ENCODE assay signal across 8 cellular contexts in the genomic region with DNA sequence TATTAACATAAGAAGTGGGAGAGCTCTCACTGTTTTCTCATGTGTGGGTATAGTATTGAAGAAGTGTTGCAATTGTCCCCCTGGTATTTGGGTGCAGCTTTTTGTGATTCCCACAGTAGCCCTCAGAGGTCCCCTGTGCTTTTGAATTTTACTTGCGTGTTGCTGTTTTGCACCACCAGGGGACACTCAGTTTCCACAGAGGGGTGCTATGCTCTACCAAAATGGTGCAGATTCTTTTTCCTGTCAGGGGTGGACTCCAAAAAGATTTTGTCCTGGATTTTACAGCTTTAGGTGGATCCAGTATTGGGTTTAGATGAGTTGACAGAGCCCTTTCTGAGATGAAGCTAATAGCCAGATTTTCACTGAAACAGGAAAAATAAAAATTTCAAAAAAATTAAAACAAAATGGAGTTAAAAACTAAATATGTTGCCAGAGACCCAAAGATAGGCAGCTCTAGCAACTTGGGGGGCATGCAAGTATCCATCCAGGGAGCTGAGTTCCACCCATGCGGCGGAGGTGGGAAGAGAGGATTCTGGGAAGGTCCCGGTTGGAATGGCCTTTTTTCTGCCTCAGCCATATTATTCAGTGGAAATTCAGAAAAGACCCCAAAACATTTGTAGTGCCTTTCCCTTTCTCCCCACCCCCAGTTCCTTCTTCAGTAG. TPM values are rescaled to one million over a fixed set of nuclear protein-coding genes. Genes with fewer than 3 reads are reported as not detected.
DNase-seq lines count a peak whose midpoint lies in the region; ATAC-seq and TF ChIP-seq lines count a peak whose summit lies in the region.

No MANE protein-coding gene starts in this region.

- peak; percentile 33 for TF ChIP-seq CTCF in CD8-positive, alpha-beta T cell (IDR thresholded peaks at IDR 0.05)
- TF ChIP-seq CTCF in epithelial cell of esophagus (IDR thresholded peaks at IDR 0.05; ENCODE audit: insufficient read depth, low read depth, low read length, missing control alignments) (peak; percentile 90), mucosa of descending colon (IDR thresholded peaks at IDR 0.05) (no peak)

- H3K9me3 Mint-ChIP-seq in CD8-positive, alpha-beta T cell, result no peaks in the 10 kb centered on the region

- intact Hi-C loops in CD8-positive, alpha-beta T cell (cut with DNase I, micrococcal nuclease), result loop anchor here in 1 of 2 experiments (10.0 kb wide), 1 partner anchor 194 kb away; no protein-coding TSS in a partner anchor
- intact Hi-C loops in mucosa of descending colon (cut with DNase I, micrococcal nuclease), result no loop called here

- H3K4me1 ChIP-seq in CD8-positive, alpha-beta T cell (ENCODE audit: insufficient read depth, low read length), result no peaks in the 10 kb centered on the region
- no peaks in the 10 kb centered on the region for H3K4me1 ChIP-seq in mucosa of descending colon (ENCODE audit: low read depth)

- no peak overlapping the region for H3K27ac ChIP-seq in CD8-positive, alpha-beta T cell (ENCODE audit: low read depth, low read length)

- peak in 1 of 7 experiments; percentile 9 for DNase-seq in CD8-positive, alpha-beta T cell
- peak; percentile 54 for DNase-seq in H4 (ENCODE audit: low spot score)
- peak; percentile 50 for DNase-seq in RKO (ENCODE audit: low spot score)
- DNase-seq in epithelial cell of esophagus (ENCODE audit: low read depth), result peak; percentile 67
- peak in 1 of 3 donors; percentile 12 for DNase-seq in mucosa of descending colon
- DNase-seq in ureter (ENCODE audit: low spot score), result no peak

- no peak overlapping the region for H3K27ac Mint-ChIP-seq in CD8-positive, alpha-beta T cell

- H3K36me3 ChIP-seq in CD8-positive, alpha-beta T cell (ENCODE audit: insufficient read depth, low read length), result no peaks in the 10 kb centered on the region
- H3K36me3 ChIP-seq in mucosa of descending colon (ENCODE audit: low read depth), result no peaks in the 10 kb centered on the region

- H3K4me3 ChIP-seq in CD8-positive, alpha-beta T cell (ENCODE audit: low read depth, low read length), result no peak overlapping the region
- H3K4me3 ChIP-seq in epithelial cell of esophagus (ENCODE audit: low read length) (no peak overlapping the region), mucosa of descending colon (no peak overlapping the region)

- POLR2A ChIA-PET in CD8-positive, alpha-beta T cell (lab: Charles Lee), result no interaction called here

- peaks cover 23% of the 10 kb centered on the region for H3K36me3 Mint-ChIP-seq in CD8-positive, alpha-beta T cell

- H3K27me3 Mint-ChIP-seq in CD8-positive, alpha-beta T cell (ENCODE audit: low read depth), result no peaks in the 10 kb centered on the region

- CTCF ChIA-PET in CD8-positive, alpha-beta T cell (lab: Charles Lee), result interaction anchor here (1.2 to 5.6 kb wide), 4 partner anchors 82 to 642 kb away, joined by 3 to 113 read pairs (median 16); a partner anchor contains a TSS

- no peaks in the 10 kb centered on the region for H3K27me3 ChIP-seq in CD8-positive, alpha-beta T cell (ENCODE audit: insufficient read depth, low read length)

- no peak overlapping the region for H3K4me3 Mint-ChIP-seq in CD8-positive, alpha-beta T cell

- ATAC-seq in CD8-positive, alpha-beta T cell, result peak; percentile 29
- ATAC-seq in mucosa of descending colon (peak; percentile 25), HG03469 (IDR thresholded peaks at IDR 0.05; ENCODE audit: unreplicated experiment) (no peak), HG03342 (IDR thresholded peaks at IDR 0.05; ENCODE audit: unreplicated experiment) (no peak)

- H3K4me1 Mint-ChIP-seq in CD8-positive, alpha-beta T cell (ENCODE audit: low read depth), result no peaks in the 10 kb centered on the region

- no peaks in the 10 kb centered on the region for H3K9me3 ChIP-seq in CD8-positive, alpha-beta T cell (ENCODE audit: low read length)
- H3K9me3 ChIP-seq in mucosa of descending colon, result no peaks in the 10 kb centered on the region

RNA-seq across cellular contexts. Expression of a gene that starts 50.2 kb away (rescaled TPM):
- total RNA-seq in CD8-positive, alpha-beta T cell, result 10 to 100 TPM; 17.6 to 17.7 TPM
- 10.5 and 16.1 TPM in 2 replicates for total RNA-seq in H4 (2014; rRNA removed; shearing (Covaris generic))
- total RNA-seq in mucosa of descending colon (10 to 100 TPM; 30.8 to 51.0 (median 32.8) TPM), ureter (54.0 TPM)

RNA-seq across cellular contexts. Expression of a gene that starts 50.6 kb away (rescaled TPM):
- total RNA-seq in CD8-positive, alpha-beta T cell, result 1 to 10 TPM; 6.6 to 6.7 TPM
- 15.2 and 21.6 TPM in 2 replicates for total RNA-seq in H4 (2014; rRNA removed; shearing (Covaris generic))
- 10 to 100 TPM; 13.5 to 23.9 (median 23.7) TPM for total RNA-seq in mucosa of descending colon
- 27.4 TPM for total RNA-seq in ureter

Comparison
In these comparisons a context has a peak if more than half of its experiments do, and no peak if none do; other contexts are left out.
1. ATAC-seq: peak in CD8-positive, alpha-beta T cell (single experiment) and mucosa of descending colon (single experiment); none in HG03469 (single experiment) and HG03342 (single experiment).